Comparison of ENCODE assay signal across 21 cellular contexts in the genomic region with DNA sequence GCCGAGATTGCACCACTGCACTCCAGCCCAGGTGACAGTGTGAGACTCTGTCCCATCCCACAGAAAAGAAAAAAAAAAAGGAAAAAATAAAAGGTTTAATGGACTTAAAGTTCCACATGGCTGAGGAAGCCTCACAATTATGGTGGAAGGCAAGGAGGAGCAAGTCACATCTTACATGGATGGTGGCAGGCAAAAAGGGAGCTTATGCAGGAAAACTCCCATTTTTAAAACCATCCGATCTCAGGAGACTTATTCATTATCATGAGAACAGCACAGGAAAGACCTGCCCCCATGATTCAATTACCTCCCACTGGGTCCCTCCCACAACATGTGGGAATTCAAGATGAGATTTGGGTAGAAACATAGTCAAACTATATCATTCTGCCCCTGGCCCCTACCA. TPM values are rescaled to one million over a fixed set of nuclear protein-coding genes. Genes with fewer than 3 reads are reported as not detected.
"Had no signal": no experiment of that assay in that cellular context is flagged by ENCODE, and none has a peak within 500 bp of the region (broad histone marks: within the 10 kb centered on the region; RNA-seq: fewer than 3 reads in every experiment).

No MANE protein-coding gene starts in this region.

RNA-seq across cellular contexts. Expression of a gene that starts 15.8 kb away (rescaled TPM):
- total RNA-seq: activated naive CD4-positive, alpha-beta T cell treated with anti-CD3 and anti-CD28 coated beads for 36 hours; activated naive CD4-positive, alpha-beta T cell treated with anti-CD3 and anti-CD28 coated beads, Interleukin-2, amount 50 U/mL, for 72 hours; activated naive CD8-positive, alpha-beta T cell treated with anti-CD3 and anti-CD28 coated beads for 36 hours; activated naive CD8-positive, alpha-beta T cell treated with anti-CD3 and anti-CD28 coated beads, Interleukin-2, amount 10 ng/mL, durations not matched to agents 7 days and 5 days; activated T-cell treated with anti-CD3 and anti-CD28 coated beads, Interleukin-2, amount 50 U/mL, for 4 hours; activated T-cell treated with anti-CD3 and anti-CD28 coated beads, Interleukin-2, amount 50 U/mL, for 72 hours; activated T-helper 1 cell treated with anti-CD3 and anti-CD28 coated beads, Interleukin-12 subunit alpha, Interleukin-12 subunit beta, Interleukin-2, Interleukin-4 antibody, amounts not matched to agents 30 ng/mL and 10 ng/mL and 1 ng/mL, durations not matched to agents 14 hours and 24 hours and 36 hours; activated T-helper 17 cell treated with anti-CD3 and anti-CD28 coated beads, Interleukin-2, amount 50 U/mL, for 72 hours; activated T-helper 2 cell treated with anti-CD3 and anti-CD28 coated beads, Interferon-gamma antibody, Interleukin-2, Interleukin-4, amounts not matched to agents 10 μg/mL and 5 μg/mL and 100 μg/mL, durations not matched to agents 14 hours and 24 hours and 36 hours; adrenal gland; aorta; ascending aorta; astrocyte; body of pancreas; breast epithelium; bronchial epithelial cell; cardiac muscle cell; cardiac septum; cerebellum; chondrocyte had no signal
- polyA plus RNA-seq: adipose tissue, adrenal gland, aorta, cardiac muscle cell had no signal

RNA-seq across cellular contexts. Expression of a gene that starts 29.0 kb away (rescaled TPM):
- total RNA-seq: activated naive CD4-positive, alpha-beta T cell treated with anti-CD3 and anti-CD28 coated beads for 36 hours; activated naive CD4-positive, alpha-beta T cell treated with anti-CD3 and anti-CD28 coated beads, Interleukin-2, amount 50 U/mL, for 72 hours; activated naive CD8-positive, alpha-beta T cell treated with anti-CD3 and anti-CD28 coated beads for 36 hours; activated naive CD8-positive, alpha-beta T cell treated with anti-CD3 and anti-CD28 coated beads, Interleukin-2, amount 10 ng/mL, durations not matched to agents 7 days and 5 days; activated T-cell treated with anti-CD3 and anti-CD28 coated beads, Interleukin-2, amount 50 U/mL, for 4 hours; activated T-helper 1 cell treated with anti-CD3 and anti-CD28 coated beads, Interleukin-12 subunit alpha, Interleukin-12 subunit beta, Interleukin-2, Interleukin-4 antibody, amounts not matched to agents 30 ng/mL and 10 ng/mL and 1 ng/mL, durations not matched to agents 14 hours and 24 hours and 36 hours; activated T-helper 2 cell treated with anti-CD3 and anti-CD28 coated beads, Interferon-gamma antibody, Interleukin-2, Interleukin-4, amounts not matched to agents 10 μg/mL and 5 μg/mL and 100 μg/mL, durations not matched to agents 14 hours and 24 hours and 36 hours; adrenal gland; aorta; ascending aorta; astrocyte; body of pancreas; breast epithelium; bronchial epithelial cell; cardiac muscle cell; cardiac septum; cerebellum; chondrocyte had no signal
- polyA plus RNA-seq: adipose tissue, adrenal gland, aorta, cardiac muscle cell had no signal
